In genomic region chr3:14212032-14212431, GRCh38 we compare ENCODE assay signal across 1 cellular context.
TF ChIP-seq lines count a peak whose summit lies in the region.

No MANE protein-coding gene starts in this region.

TF ChIP-seq in HepG2, 621 proteins besides CTCF, POLR2A, EP300 and RAD21:
- peak; percentile 64 for TF ChIP-seq ZNF629 (CRISPR knock-in tag; conservative IDR thresholded peaks at IDR 0.05)
- TF ChIP-seq CEBPG (CRISPR knock-in tag; IDR thresholded peaks at IDR 0.05), result no peak
